Comparison of ENCODE assay signal across 8 cellular contexts in the genomic region with DNA sequence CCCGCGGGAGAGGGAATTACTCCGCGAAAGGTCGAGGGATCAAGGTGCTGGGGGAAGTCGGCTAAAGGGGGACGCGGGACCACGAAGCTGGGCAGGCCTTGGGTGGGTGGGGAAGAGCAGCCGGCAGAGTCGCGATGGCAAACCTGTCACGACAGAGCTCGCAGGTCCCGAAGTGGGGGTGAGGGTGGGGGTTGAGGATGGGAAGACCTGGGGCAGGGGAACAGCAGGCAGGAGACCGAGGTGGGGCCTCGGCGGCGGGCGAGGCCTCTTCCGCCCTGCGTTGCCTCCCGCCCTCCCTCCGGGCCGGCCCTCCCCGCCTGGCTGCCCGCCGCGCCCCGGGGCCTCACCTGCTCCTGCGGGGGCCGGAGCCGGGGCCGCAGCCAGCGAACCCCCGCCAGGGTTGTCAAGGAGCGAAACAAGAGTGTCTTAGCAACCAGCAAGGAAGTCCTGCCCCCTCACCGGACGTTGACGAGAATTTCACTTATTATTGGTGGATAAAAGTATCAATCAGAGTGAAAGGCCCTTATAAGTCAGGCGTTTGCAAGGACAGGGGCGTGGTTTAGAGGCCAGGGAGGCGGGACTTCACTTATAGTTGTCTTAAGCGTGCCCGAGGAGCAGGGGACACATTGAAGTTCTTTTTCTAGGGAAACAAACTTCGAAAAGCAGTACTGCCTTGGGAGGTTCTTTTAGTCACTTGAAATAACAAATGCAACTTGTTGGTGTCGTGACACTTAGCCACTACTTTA. TPM values are rescaled to one million over a fixed set of nuclear protein-coding genes. Genes with fewer than 3 reads are reported as not detected.
DNase-seq lines count a peak whose midpoint lies in the region; ATAC-seq and TF ChIP-seq lines count a peak whose summit lies in the region.

A gene with protein sequence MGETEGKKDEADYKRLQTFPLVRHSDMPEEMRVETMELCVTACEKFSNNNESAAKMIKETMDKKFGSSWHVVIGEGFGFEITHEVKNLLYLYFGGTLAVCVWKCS (minus strand): TSS at position 423 of the 746 bp plus-strand sequence. CDS start 11,412 bp downstream, outside the sequence.

- TF ChIP-seq CTCF in C4-2B (conservative IDR thresholded peaks at IDR 0.05) = no peak

- H3K27ac ChIP-seq in C4-2B = peak within 1 kb of the TSS; percentile 67

- ATAC-seq in GM19397 (IDR thresholded peaks at IDR 0.05; ENCODE audit: unreplicated experiment) (peak; percentile 88), HG03565 (IDR thresholded peaks at IDR 0.05; ENCODE audit: unreplicated experiment) (peak; percentile 92), left lobe of liver (peak; percentile 99)

- peak; percentile 92 for DNase-seq in NCI-H748 treated with DMSO at 0.1 percent for 48 hours (lab: John Stamatoyannopoulos, UW)
- DNase-seq in activated CD4-positive, alpha-beta T cell treated with anti-CD3 and anti-CD28 coated beads, Interleukin-2, amount 50 U/mL, for 4 hours = peak; percentile 89 to 90
- peak; percentile 98 for DNase-seq in dermis blood vessel endothelial cell
- peak; percentile 93 for DNase-seq in left lobe of liver (ENCODE audit: low spot score)
- DNase-seq in stimulated activated CD4-positive, alpha-beta T cell treated with anti-CD3 and anti-CD28 coated beads, Interleukin-2, amount 100 ng/mL, for 24 hours = peak; percentile 91

RNA-seq across cellular contexts. Expression of the gene that starts here (rescaled TPM):
- total RNA-seq in dermis blood vessel endothelial cell = 15.3 and 16.3 TPM in 2 replicates
- total RNA-seq in left lobe of liver = 3.3 TPM

Comparison
In these comparisons a context has a peak if more than half of its experiments do, and no peak if none do; other contexts are left out.
1. Peak in every context shown above with its lines: DNase-seq, ATAC-seq and H3K27ac ChIP-seq.